ENCODE assay signal across 10 cellular contexts in the genomic region with DNA sequence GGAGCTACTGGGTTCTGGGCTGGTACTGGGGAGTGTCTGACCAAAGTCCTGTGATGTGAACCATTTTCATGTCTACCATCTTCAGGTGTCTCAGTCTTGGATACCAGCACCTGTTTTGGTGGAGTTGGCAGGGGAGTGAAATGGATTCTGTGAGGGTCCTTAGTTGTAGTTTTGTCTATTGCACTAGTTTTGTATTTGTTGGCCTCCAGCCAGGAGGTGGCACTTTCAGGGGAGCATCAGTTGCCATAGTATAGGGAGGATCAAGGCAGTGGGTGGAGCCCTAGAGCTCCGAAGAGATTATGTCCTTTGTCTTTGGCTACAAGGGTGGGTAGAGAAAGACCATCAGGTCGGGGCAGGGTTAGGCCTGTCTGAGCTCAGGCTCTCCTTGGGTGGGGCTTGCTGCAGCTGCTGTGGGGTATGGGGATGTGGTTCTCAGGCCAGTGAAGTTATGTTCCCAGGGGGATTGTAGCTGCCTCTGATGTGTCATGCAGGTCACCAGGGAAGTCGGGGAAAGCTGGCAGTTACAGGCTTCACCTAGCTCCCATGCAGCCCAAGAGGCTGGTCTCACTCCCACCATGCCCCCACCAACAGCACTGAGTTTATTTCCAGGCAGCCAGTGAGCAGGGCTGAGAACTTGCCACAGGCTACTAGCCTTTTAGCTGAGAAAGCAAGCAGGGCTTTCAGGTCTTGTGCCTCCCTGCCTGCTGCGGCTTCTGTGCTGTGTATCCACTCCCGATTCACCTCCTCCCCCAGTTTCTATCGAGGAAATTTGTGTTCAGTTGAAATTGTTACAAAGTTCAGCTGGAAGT.
A peak's percentile ranks its signal among the peaks of the same experiment; 100 is the strongest.
DNase-seq lines count a peak whose midpoint lies in the region; ATAC-seq, FAIRE-seq and TF ChIP-seq lines count a peak whose summit lies in the region.
"Had no signal": no experiment of that assay in that cellular context is flagged by ENCODE, and none has a peak within 500 bp of the region (broad histone marks: within the 10 kb centered on the region; RNA-seq: fewer than 3 reads in every experiment).

No MANE protein-coding gene starts in this region.

- H3K4me1 ChIP-seq in BLaER1 = peaks cover 35% of the 10 kb centered on the region

- no peak for TF ChIP-seq CTCF in WERI-Rb-1 (IDR thresholded peaks at IDR 0.05; ENCODE audit: low read depth, low read length)

- in situ Hi-C loops in G401 (cut with HindIII; ENCODE audit: low sequenced_read_pairs) = no loop called here

- no peaks in the 10 kb centered on the region for H4K20me1 ChIP-seq in BLaER1

- peak overlapping the region; percentile 20 for H3K4me3 ChIP-seq in BLaER1
- no peak overlapping the region for H3K4me3 ChIP-seq in WERI-Rb-1 (ENCODE audit: low read depth, low read length)

- peaks cover 40% of the 10 kb centered on the region for H3K4me1 Mint-ChIP-seq in activated T-cell treated with anti-CD3 and anti-CD28 coated beads, Interleukin-2, amount 50 U/mL, for 4 hours (ENCODE audit: low read depth)

- FAIRE-seq in GM19239 (lab: Jason Lieb, UNC) = peak; percentile 99

- H3K36me3 Mint-ChIP-seq in activated T-cell treated with anti-CD3 and anti-CD28 coated beads, Interleukin-2, amount 50 U/mL, for 4 hours (ENCODE audit: insufficient read depth) = peaks cover 2% of the 10 kb centered on the region

- H3K27me3 ChIP-seq in BLaER1 = no peaks in the 10 kb centered on the region
- peaks cover 10% of the 10 kb centered on the region for H3K27me3 ChIP-seq in WERI-Rb-1 (ENCODE audit: insufficient read depth, low read depth, severe bottlenecking)

- peak overlapping the region; percentile 68 for H3K4me2 ChIP-seq in BLaER1

- no peaks in the 10 kb centered on the region for H3K36me3 ChIP-seq in BLaER1
- H3K36me3 ChIP-seq in WERI-Rb-1 = no peaks in the 10 kb centered on the region

- H3K9ac ChIP-seq in BLaER1 = peak overlapping the region; percentile 38; the same call in 1 of the 2 replicates

- peak overlapping the region; percentile 1 for H3K4me3 Mint-ChIP-seq in activated T-cell treated with anti-CD3 and anti-CD28 coated beads, Interleukin-2, amount 50 U/mL, for 4 hours

- DNase-seq in GM19239 (ENCODE audit: insufficient read length, low spot score) (no peak), WERI-Rb-1 (no peak), G401 (ENCODE audit: low spot score) (no peak)
- no peak for DNase-seq in activated T-cell treated with anti-CD3 and anti-CD28 coated beads, Interleukin-2, amount 50 U/mL, for 4 hours
- DNase-seq in effector CD4-positive, alpha-beta T cell = no peak
- DNase-seq: NCI-H1417 treated with DMSO at 0.1 percent for 48 hours; stimulated activated CD4-positive, alpha-beta T cell treated with anti-CD3 and anti-CD28 coated beads, Interleukin-12 subunit alpha, Interleukin-12 subunit beta, amount 100 ng/mL, for 4 hours had no signal

- peaks cover 2% of the 10 kb centered on the region for H3K27me3 Mint-ChIP-seq in activated T-cell treated with anti-CD3 and anti-CD28 coated beads, Interleukin-2, amount 50 U/mL, for 4 hours (ENCODE audit: low read depth)

- H3K27ac ChIP-seq in BLaER1 (peak overlapping the region; percentile 57), WERI-Rb-1 (no peak overlapping the region)

- peaks cover 12% of the 10 kb centered on the region for H3K9me3 Mint-ChIP-seq in activated T-cell treated with anti-CD3 and anti-CD28 coated beads, Interleukin-2, amount 50 U/mL, for 4 hours

- ATAC-seq in HG03097 (IDR thresholded peaks at IDR 0.05; ENCODE audit: low FRiP score, unreplicated experiment) (peak; percentile 63), HG03439 (IDR thresholded peaks at IDR 0.05; ENCODE audit: unreplicated experiment) (no peak)
- no peak for ATAC-seq in activated T-cell treated with anti-CD3 and anti-CD28 coated beads, Interleukin-2, amount 50 U/mL, for 4 hours

- peaks cover 17% of the 10 kb centered on the region for H3K9me3 ChIP-seq in BLaER1
- H3K9me3 ChIP-seq in WERI-Rb-1 (ENCODE audit: severe bottlenecking) = no peaks in the 10 kb centered on the region
